ENCODE assay signal across 28 cellular contexts in genomic region chr3:98962951-98963350, GRCh38.
A peak's percentile ranks its signal among the peaks of the same experiment; 100 is the strongest.
DNase-seq lines count a peak whose midpoint lies in the region; ATAC-seq and TF ChIP-seq lines count a peak whose summit lies in the region.
"Had no signal": no experiment of that assay in that cellular context is flagged by ENCODE, and none has a peak within 500 bp of the region (broad histone marks: within the 10 kb centered on the region; RNA-seq: fewer than 3 reads in every experiment).

No MANE protein-coding gene starts in this region.

- no peaks in the 10 kb centered on the region for H3K4me1 ChIP-seq in prostate gland (replicated peaks)
- H3K4me1 ChIP-seq: gastroesophageal sphincter, right atrium auricular region had no signal

- DNase-seq in ELR (ENCODE audit: low read depth) (peak; percentile 89), RKO (ENCODE audit: low spot score) (peak; percentile 41), epithelial cell of esophagus (ENCODE audit: low read depth) (peak; percentile 72), skeletal muscle cell (ENCODE audit: low read depth) (peak; percentile 58), prostate gland (ENCODE audit: low spot score) (no peak)
- no peak for DNase-seq in activated T-helper 1 cell treated with anti-CD3 and anti-CD28 coated beads, Interleukin-12 subunit alpha, Interleukin-12 subunit beta, Interleukin-2, Interleukin-4 antibody, amounts not matched to agents 30 ng/mL and 10 ng/mL and 1 ng/mL, durations not matched to agents 14 hours and 24 hours and 36 hours (ENCODE audit: low spot score)
- DNase-seq: activated CD4-positive, alpha-beta memory T cell treated with anti-CD3 and anti-CD28 coated beads, Interleukin-2, amount 10 ng/mL, durations not matched to agents 7 days and 5 days; activated CD4-positive, CD25-positive, alpha-beta regulatory T cell treated with anti-CD3 and anti-CD28 coated beads, Interleukin-2, amount 50 U/mL, for 72 hours; activated effector memory CD4-positive, alpha-beta T cell treated with Interleukin-2 at 50 U/mL for 16 hours; activated naive CD8-positive, alpha-beta T cell treated with anti-CD3 and anti-CD28 coated beads, Interleukin-2, amount 10 ng/mL, durations not matched to agents 7 days and 5 days; CD4-positive, CD25-positive, alpha-beta regulatory T cell; cerebellar nuclear complex; erythroblast; GF-D8; left ventricle myocardium superior; midbrain; natural killer cell; NCI-H1105 treated with DMSO at 0.1 percent for 48 hours; NCI-H2081; NCI-H774; ovary; SIG-M5; stimulated activated CD4-positive, alpha-beta T cell treated with anti-CD3 and anti-CD28 coated beads, Interleukin-4, amount 100 ng/mL, for 4 hours; stimulated activated naive CD8-positive, alpha-beta T cell treated with anti-CD3 and anti-CD28 coated beads, Interleukin-15, Interleukin-2, amounts not matched to agents 100 U/mL and 50 U/mL, for 24 hours had no signal

- no peaks in the 10 kb centered on the region for H3K9me3 Mint-ChIP-seq in activated T-helper 1 cell treated with anti-CD3 and anti-CD28 coated beads, Interleukin-12 subunit alpha, Interleukin-12 subunit beta, Interleukin-2, Interleukin-4 antibody, amounts not matched to agents 30 ng/mL and 10 ng/mL and 1 ng/mL, durations not matched to agents 14 hours and 24 hours and 36 hours
- H3K9me3 Mint-ChIP-seq: activated CD4-positive, alpha-beta memory T cell treated with anti-CD3 and anti-CD28 coated beads, Interleukin-2, amount 10 ng/mL, durations not matched to agents 7 days and 5 days; activated naive CD8-positive, alpha-beta T cell treated with anti-CD3 and anti-CD28 coated beads, Interleukin-2, amount 10 ng/mL, durations not matched to agents 7 days and 5 days had no signal

- H3K27me3 Mint-ChIP-seq in activated T-helper 1 cell treated with anti-CD3 and anti-CD28 coated beads, Interleukin-12 subunit alpha, Interleukin-12 subunit beta, Interleukin-2, Interleukin-4 antibody, amounts not matched to agents 30 ng/mL and 10 ng/mL and 1 ng/mL, durations not matched to agents 14 hours and 24 hours and 36 hours (ENCODE audit: insufficient read depth) = no peaks in the 10 kb centered on the region
- H3K27me3 Mint-ChIP-seq: CD4-positive, CD25-positive, alpha-beta regulatory T cell had no signal

- H3K36me3 ChIP-seq in prostate gland = no peaks in the 10 kb centered on the region
- H3K36me3 ChIP-seq: gastroesophageal sphincter, ovary, right atrium auricular region had no signal

- H3K4me3 ChIP-seq in epithelial cell of esophagus (ENCODE audit: low read length) (no peak overlapping the region), skeletal muscle cell (ENCODE audit: low read depth, low read length) (peak overlapping the region; percentile 14), prostate gland (no peak overlapping the region)
- H3K4me3 ChIP-seq: gastroesophageal sphincter, ovary, right atrium auricular region had no signal

- H3K27me3 ChIP-seq in prostate gland (replicated peaks; ENCODE audit: insufficient read depth) = no peaks in the 10 kb centered on the region
- H3K27me3 ChIP-seq: gastroesophageal sphincter, ovary, right atrium auricular region had no signal

- intact Hi-C loops in prostate gland (cut with DNase I) = no loop called here
- intact Hi-C loops in activated T-helper 1 cell treated with anti-CD3 and anti-CD28 coated beads, Interleukin-12 subunit alpha, Interleukin-12 subunit beta, Interleukin-2, Interleukin-4 antibody, amounts not matched to agents 30 ng/mL and 10 ng/mL and 1 ng/mL, durations not matched to agents 14 hours and 24 hours and 36 hours (cut with micrococcal nuclease) = no loop called here

- TF ChIP-seq CTCF in epithelial cell of esophagus (IDR thresholded peaks at IDR 0.05; ENCODE audit: insufficient read depth, low read depth, low read length, missing control alignments) = no peak
- no peak for TF ChIP-seq CTCF in prostate gland (IDR thresholded peaks at IDR 0.05)

- H3K27ac Mint-ChIP-seq in activated T-helper 1 cell treated with anti-CD3 and anti-CD28 coated beads, Interleukin-12 subunit alpha, Interleukin-12 subunit beta, Interleukin-2, Interleukin-4 antibody, amounts not matched to agents 30 ng/mL and 10 ng/mL and 1 ng/mL, durations not matched to agents 14 hours and 24 hours and 36 hours = no peak overlapping the region
- H3K27ac Mint-ChIP-seq: activated CD4-positive, alpha-beta memory T cell treated with anti-CD3 and anti-CD28 coated beads, Interleukin-2, amount 10 ng/mL, durations not matched to agents 7 days and 5 days; activated naive CD8-positive, alpha-beta T cell treated with anti-CD3 and anti-CD28 coated beads, Interleukin-2, amount 10 ng/mL, durations not matched to agents 7 days and 5 days; CD4-positive, CD25-positive, alpha-beta regulatory T cell; natural killer cell had no signal

- no peaks in the 10 kb centered on the region for H3K36me3 Mint-ChIP-seq in activated T-helper 1 cell treated with anti-CD3 and anti-CD28 coated beads, Interleukin-12 subunit alpha, Interleukin-12 subunit beta, Interleukin-2, Interleukin-4 antibody, amounts not matched to agents 30 ng/mL and 10 ng/mL and 1 ng/mL, durations not matched to agents 14 hours and 24 hours and 36 hours (ENCODE audit: low read depth)
- H3K36me3 Mint-ChIP-seq: activated naive CD8-positive, alpha-beta T cell treated with anti-CD3 and anti-CD28 coated beads, Interleukin-2, amount 10 ng/mL, durations not matched to agents 7 days and 5 days; CD4-positive, CD25-positive, alpha-beta regulatory T cell; natural killer cell had no signal

- no peak for TF ChIP-seq POLR2A in prostate gland (IDR thresholded peaks at IDR 0.05)

- no peak overlapping the region for H3K27ac ChIP-seq in prostate gland
- H3K27ac ChIP-seq: gastroesophageal sphincter, ovary, right atrium auricular region had no signal

- no peaks in the 10 kb centered on the region for H3K4me1 Mint-ChIP-seq in activated T-helper 1 cell treated with anti-CD3 and anti-CD28 coated beads, Interleukin-12 subunit alpha, Interleukin-12 subunit beta, Interleukin-2, Interleukin-4 antibody, amounts not matched to agents 30 ng/mL and 10 ng/mL and 1 ng/mL, durations not matched to agents 14 hours and 24 hours and 36 hours (ENCODE audit: low read depth)
- H3K4me1 Mint-ChIP-seq: activated naive CD8-positive, alpha-beta T cell treated with anti-CD3 and anti-CD28 coated beads, Interleukin-2, amount 10 ng/mL, durations not matched to agents 7 days and 5 days; CD4-positive, CD25-positive, alpha-beta regulatory T cell; natural killer cell had no signal

- no peaks in the 10 kb centered on the region for H3K9me3 ChIP-seq in prostate gland
- H3K9me3 ChIP-seq: gastroesophageal sphincter, ovary, right atrium auricular region had no signal

- no peak overlapping the region for H3K4me3 Mint-ChIP-seq in activated T-helper 1 cell treated with anti-CD3 and anti-CD28 coated beads, Interleukin-12 subunit alpha, Interleukin-12 subunit beta, Interleukin-2, Interleukin-4 antibody, amounts not matched to agents 30 ng/mL and 10 ng/mL and 1 ng/mL, durations not matched to agents 14 hours and 24 hours and 36 hours
- H3K4me3 Mint-ChIP-seq: activated CD4-positive, alpha-beta memory T cell treated with anti-CD3 and anti-CD28 coated beads, Interleukin-2, amount 10 ng/mL, durations not matched to agents 7 days and 5 days; activated naive CD8-positive, alpha-beta T cell treated with anti-CD3 and anti-CD28 coated beads, Interleukin-2, amount 10 ng/mL, durations not matched to agents 7 days and 5 days; CD4-positive, CD25-positive, alpha-beta regulatory T cell; natural killer cell had no signal

- ATAC-seq in esophagus mucosa (no peak), GM18502 (IDR thresholded peaks at IDR 0.05; ENCODE audit: poor library complexity, unreplicated experiment) (no peak)
- ATAC-seq: gastroesophageal sphincter, left ventricle myocardium superior, natural killer cell had no signal

Comparison
In these comparisons a context has a peak if more than half of its experiments do, and no peak if none do; other contexts are left out.
1. DNase-seq: peak in ELR (single experiment), RKO (single experiment), epithelial cell of esophagus (single experiment) and skeletal muscle cell (single experiment); none in prostate gland (single experiment) and activated T-helper 1 cell treated with anti-CD3 and anti-CD28 coated beads, Interleukin-12 subunit alpha, Interleukin-12 subunit beta, Interleukin-2, Interleukin-4 antibody, amounts not matched to agents 30 ng/mL and 10 ng/mL and 1 ng/mL, durations not matched to agents 14 hours and 24 hours and 36 hours (single experiment).